Comparison of ENCODE assay signal across 1 cellular context in the genomic region with DNA sequence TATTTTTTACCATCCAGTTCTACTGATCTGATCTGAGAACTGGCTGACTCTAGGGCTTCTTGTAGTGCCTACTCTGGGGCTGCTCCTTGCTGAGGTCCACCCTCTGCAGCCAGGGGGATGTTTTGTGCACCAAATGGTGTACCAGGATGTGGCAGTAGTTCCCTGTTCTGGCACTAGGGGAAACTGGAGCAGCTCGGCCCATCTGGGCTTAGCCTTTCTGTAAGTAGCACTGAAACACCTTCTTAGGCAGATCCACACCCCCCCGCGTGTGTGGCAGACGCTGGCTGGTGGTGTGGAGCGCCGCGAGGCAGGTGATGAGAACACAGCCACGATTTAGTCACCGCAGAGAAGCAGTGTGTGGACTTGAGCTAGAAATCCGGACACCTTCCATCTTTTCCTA.
TF ChIP-seq lines count a peak whose summit lies in the region.

No MANE protein-coding gene starts in this region.

TF ChIP-seq in A549, 52 proteins besides CTCF, POLR2A, EP300 and RAD21 (continued from another document):
- no peak for TF ChIP-seq MAZ (IDR thresholded peaks at IDR 0.05; ENCODE audit: borderline replicate concordance, low read depth, low read length)
- TF ChIP-seq ZNF302 (CRISPR knock-in tag; IDR thresholded peaks at IDR 0.05), result no peak
- no peak for TF ChIP-seq FOXS1 (CRISPR knock-in tag; IDR thresholded peaks at IDR 0.05)
- TF ChIP-seq CHD4 (IDR thresholded peaks at IDR 0.05; ENCODE audit: borderline replicate concordance), result no peak
